In genomic region chr1:202692959-202693555, GRCh38 we compare ENCODE assay signal across 8 cellular contexts. TPM values are rescaled to one million over a fixed set of nuclear protein-coding genes. Genes with fewer than 3 reads are reported as not detected.
A peak's percentile ranks its signal among the peaks of the same experiment; 100 is the strongest.
DNase-seq lines count a peak whose midpoint lies in the region; ATAC-seq and TF ChIP-seq lines count a peak whose summit lies in the region.

No MANE protein-coding gene starts in this region.

- no peak overlapping the region for H3K27ac ChIP-seq in stomach

- whole genome bisulfite sequencing in stomach, 5 donors, result 32 to 38% (median 34%) methylated on average over 3 of the region's 3 CpGs

- no peak for TF ChIP-seq POLR2A in stomach (IDR thresholded peaks at IDR 0.05)

- no peaks in the 10 kb centered on the region for H3K36me3 ChIP-seq in stomach

- ATAC-seq in esophagus mucosa (peak; percentile 80), GM19328 (IDR thresholded peaks at IDR 0.05; ENCODE audit: unreplicated experiment) (no peak)

- H3K9me3 ChIP-seq in stomach, result no peaks in the 10 kb centered on the region

- no peak for TF ChIP-seq EP300 in stomach (IDR thresholded peaks at IDR 0.05)

- H3K9me3 Mint-ChIP-seq in nephron progenitor cell, result no peaks in the 10 kb centered on the region

- H3K4me3 ChIP-seq in stomach, result no peak overlapping the region

- peaks cover 0 to 85% (median 3%) of the 10 kb centered on the region in 3 donors for H3K27me3 ChIP-seq in stomach

- H3K4me1 ChIP-seq in stomach, result no peaks in the 10 kb centered on the region

- no peak overlapping the region for H3K4me3 Mint-ChIP-seq in nephron progenitor cell

- peak; percentile 40 for DNase-seq in NCI-H2196 (lab: John Stamatoyannopoulos, UW; ENCODE audit: unreplicated experiment)
- no peak for DNase-seq in NCI-H2196 treated with DMSO at 0.1 percent for 48 hours (lab: John Stamatoyannopoulos, UW; ENCODE audit: unreplicated experiment)
- peak; percentile 71 for DNase-seq in NCI-H69 (lab: John Stamatoyannopoulos, UW)
- DNase-seq in activated CD8-positive, alpha-beta memory T cell treated with anti-CD3 and anti-CD28 coated beads for 48 hours (ENCODE audit: low read depth in 2 of 3, low spot score in 2 of 3), result peak; percentile 17 to 53 (median 26)
- DNase-seq in nephron progenitor cell, result peak; percentile 96
- peak; percentile 66 for DNase-seq in stomach

- no peaks in the 10 kb centered on the region for H3K36me3 Mint-ChIP-seq in nephron progenitor cell (ENCODE audit: low read depth)

- no peak overlapping the region for H3K27ac Mint-ChIP-seq in nephron progenitor cell

- TF ChIP-seq CTCF in nephron progenitor cell (IDR thresholded peaks at IDR 0.05) (no peak), stomach (IDR thresholded peaks at IDR 0.05) (peak in 3 of 7 experiments; percentile 18 to 40 (median 37))

- H3K27me3 Mint-ChIP-seq in nephron progenitor cell (ENCODE audit: low read depth, poor library complexity), result peaks cover 58% of the 10 kb centered on the region

- intact Hi-C loops in stomach (cut with DNase I; ENCODE audit: low total_unique reads), result no loop called here

- no peaks in the 10 kb centered on the region for H3K4me1 Mint-ChIP-seq in nephron progenitor cell

RNA-seq across cellular contexts. Expression of gene SYT2, which starts 17.2 kb away (rescaled TPM):
- total RNA-seq in esophagus mucosa (not detected), stomach (under 1 TPM in 2 of 5 donors, not detected in 3; 0.18 to 0.29 TPM)
- polyA plus RNA-seq in stomach, result not detected
